9 cellular contexts compared by ENCODE assay signal in genomic region chr4:140721088-140721421, GRCh38. TPM values are rescaled to one million over a fixed set of nuclear protein-coding genes. Genes with fewer than 3 reads are reported as not detected.
DNase-seq lines count a peak whose midpoint lies in the region; ATAC-seq and TF ChIP-seq lines count a peak whose summit lies in the region.
"Had no signal": no experiment of that assay in that cellular context is flagged by ENCODE, and none has a peak within 500 bp of the region (broad histone marks: within the 10 kb centered on the region; RNA-seq: fewer than 3 reads in every experiment).

No MANE protein-coding gene starts in this region.

- H3K9me3 ChIP-seq in stomach: no peaks in the 10 kb centered on the region

- H3K4me1 Mint-ChIP-seq in activated CD4-positive, alpha-beta T cell treated with anti-CD3 and anti-CD28 coated beads, Interleukin-2, amount 10 ng/mL, durations not matched to agents 7 days and 5 days: peaks cover 6% of the 10 kb centered on the region
- H3K4me1 Mint-ChIP-seq in activated naive CD8-positive, alpha-beta T cell (ENCODE audit: low read depth): peaks cover 10% of the 10 kb centered on the region

- peaks cover 28 to 38% (median 32%) of the 10 kb centered on the region in 4 donors for H3K4me1 ChIP-seq in stomach

- H3K36me3 ChIP-seq in stomach: no peaks in the 10 kb centered on the region

- H3K4me3 Mint-ChIP-seq in activated CD4-positive, alpha-beta T cell treated with anti-CD3 and anti-CD28 coated beads, Interleukin-2, amount 10 ng/mL, durations not matched to agents 7 days and 5 days: peak overlapping the region; percentile 54
- H3K4me3 Mint-ChIP-seq in activated naive CD8-positive, alpha-beta T cell: peak overlapping the region; percentile 33

- no peak for TF ChIP-seq POLR2A in stomach (IDR thresholded peaks at IDR 0.05)

- no peak for DNase-seq in activated CD4-positive, alpha-beta T cell treated with anti-CD3 and anti-CD28 coated beads, Interleukin-2, amount 10 ng/mL, durations not matched to agents 7 days and 5 days
- no peak for DNase-seq in activated CD4-positive, alpha-beta T cell treated with anti-CD3 and anti-CD28 coated beads, Interleukin-2, amount 50 U/mL, for 48 hours
- DNase-seq in stomach: no peak
- DNase-seq in stimulated activated CD4-positive, alpha-beta T cell treated with anti-CD3 and anti-CD28 coated beads, Interleukin-12 subunit alpha, Interleukin-12 subunit beta, amount 100 ng/mL, for 4 hours: no peak
- no peak for DNase-seq in stimulated activated CD4-positive, alpha-beta T cell treated with anti-CD3 and anti-CD28 coated beads, Interleukin-4, amount 100 ng/mL, for 1 hour
- DNase-seq: hippocampal formation had no signal

- H3K9me3 Mint-ChIP-seq in activated CD4-positive, alpha-beta T cell treated with anti-CD3 and anti-CD28 coated beads, Interleukin-2, amount 10 ng/mL, durations not matched to agents 7 days and 5 days: no peaks in the 10 kb centered on the region
- H3K9me3 Mint-ChIP-seq in activated naive CD8-positive, alpha-beta T cell (ENCODE audit: low read depth): no peaks in the 10 kb centered on the region

- no peaks in the 10 kb centered on the region for H3K36me3 Mint-ChIP-seq in activated CD4-positive, alpha-beta T cell treated with anti-CD3 and anti-CD28 coated beads, Interleukin-2, amount 10 ng/mL, durations not matched to agents 7 days and 5 days (ENCODE audit: low read depth)
- no peaks in the 10 kb centered on the region for H3K36me3 Mint-ChIP-seq in activated naive CD8-positive, alpha-beta T cell

- intact Hi-C loops in stomach (cut with DNase I; ENCODE audit: low total_unique reads): no loop called here

- ATAC-seq in HG03064 (IDR thresholded peaks at IDR 0.05; ENCODE audit: low read depth, unreplicated experiment): peak; percentile 50
- no peak for ATAC-seq in HG02970 (IDR thresholded peaks at IDR 0.05; ENCODE audit: low FRiP score, unreplicated experiment)

- CTCF ChIA-PET in activated CD4-positive, alpha-beta T cell treated with anti-CD3 and anti-CD28 coated beads, Interleukin-2, amount 10 ng/mL, durations not matched to agents 7 days and 5 days (lab: Charles Lee): interaction anchor here (0.9 to 3.6 kb wide), 2 partner anchors 9 to 11 kb away, joined by 3 to 18 read pairs; no protein-coding TSS in a partner anchor

- H3K4me3 ChIP-seq in stomach: peak overlapping the region in 3 of 4 donors; percentile 13 to 36 (median 30)

- no peak for TF ChIP-seq CTCF in stomach (IDR thresholded peaks at IDR 0.05)

- peak overlapping the region; percentile 49 to 68 (median 65) for H3K27ac ChIP-seq in stomach

- 20 to 38% (median 27%) methylated on average over 3 of the region's 3 CpGs for WGBS in stomach, 5 donors

- no peak for TF ChIP-seq EP300 in stomach (IDR thresholded peaks at IDR 0.05)

- POLR2A ChIA-PET in activated CD4-positive, alpha-beta T cell treated with anti-CD3 and anti-CD28 coated beads, Interleukin-2, amount 10 ng/mL, durations not matched to agents 7 days and 5 days (lab: Charles Lee): no interaction called here

- no peaks in the 10 kb centered on the region for H3K27me3 ChIP-seq in stomach

- peak overlapping the region; percentile 10 for H3K27ac Mint-ChIP-seq in activated CD4-positive, alpha-beta T cell treated with anti-CD3 and anti-CD28 coated beads, Interleukin-2, amount 10 ng/mL, durations not matched to agents 7 days and 5 days
- H3K27ac Mint-ChIP-seq in activated naive CD8-positive, alpha-beta T cell: no peak overlapping the region

- no peaks in the 10 kb centered on the region for H3K27me3 Mint-ChIP-seq in activated CD4-positive, alpha-beta T cell treated with anti-CD3 and anti-CD28 coated beads, Interleukin-2, amount 10 ng/mL, durations not matched to agents 7 days and 5 days
- peaks cover 2% of the 10 kb centered on the region for H3K27me3 Mint-ChIP-seq in activated naive CD8-positive, alpha-beta T cell

RNA-seq across cellular contexts. Expression of gene TBC1D9, which starts 35.1 kb away (rescaled TPM):
- total RNA-seq in activated CD4-positive, alpha-beta T cell treated with anti-CD3 and anti-CD28 coated beads, Interleukin-2, amount 10 ng/mL, durations not matched to agents 7 days and 5 days: under 1 TPM in 1 of 2 experiments, not detected in 1; 0.04 TPM
- total RNA-seq in stomach: 10 to 100 TPM; 12.1 to 38.2 (median 19.4) TPM
- polyA plus RNA-seq in stomach: 10 to 100 TPM in 2 of 3 donors, 1 to 10 TPM in 1; 4.9 to 12.2 (median 11.5) TPM

Comparison
In these comparisons a context has a peak if more than half of its experiments do, and no peak if none do; other contexts are left out.
1. RNA of gene TBC1D9, which starts 35.1 kb away (total RNA-seq): 12.1 to 38.2 TPM in stomach; 0.04 TPM in activated CD4-positive, alpha-beta T cell treated with anti-CD3 and anti-CD28 coated beads, Interleukin-2, amount 10 ng/mL, durations not matched to agents 7 days and 5 days; every median in the first group is over 10 times any median in the second.